ENCODE assay signal across 8 cellular contexts in genomic region chr22:30397656-30398635, GRCh38. TPM values are rescaled to one million over a fixed set of nuclear protein-coding genes. Genes with fewer than 3 reads are reported as not detected.
DNase-seq lines count a peak whose midpoint lies in the region; ATAC-seq, FAIRE-seq and TF ChIP-seq lines count a peak whose summit lies in the region.

No MANE protein-coding gene starts in this region.

- peak overlapping the region; percentile 20 for H3K27ac Mint-ChIP-seq in activated CD8-positive, alpha-beta T cell treated with anti-CD3 and anti-CD28 coated beads, Interleukin-2, amount 10 ng/mL, durations not matched to agents 7 days and 5 days

- ATAC-seq in activated CD8-positive, alpha-beta T cell treated with anti-CD3 and anti-CD28 coated beads, Interleukin-2, amount 10 ng/mL, durations not matched to agents 7 days and 5 days: no peak
- ATAC-seq in HG02973 (IDR thresholded peaks at IDR 0.05; ENCODE audit: unreplicated experiment): no peak

- peak overlapping the region in 1 of 2 donors; percentile 35 for H3K27ac ChIP-seq in right atrium auricular region
- peak overlapping the region in 1 of 2 donors; percentile 73 for H3K27ac ChIP-seq in small intestine (ENCODE audit: low read depth in 1 of 2, low read length in 1 of 2)

- H3K4me3 ChIP-seq in H7 (ENCODE audit: insufficient read depth, low read depth, low read length): peak overlapping the region; percentile 66
- H3K4me3 ChIP-seq in right atrium auricular region: peak overlapping the region; percentile 59
- peak overlapping the region; percentile 51 to 92 for H3K4me3 ChIP-seq in small intestine (ENCODE audit: low read depth in 1 of 2, low read length in 2 of 2)

- H3K4me1 ChIP-seq in right atrium auricular region (peaks cover 0 to 32% of the 10 kb centered on the region in 2 donors), small intestine (ENCODE audit: control insufficient read depth in 2 of 2, insufficient read depth in 1 of 2, low read depth in 1 of 2, low read length in 1 of 2) (peaks cover 3 to 4% of the 10 kb centered on the region in 2 donors)

- H3K36me3 ChIP-seq in H7 (replicated peaks; ENCODE audit: control insufficient read depth, insufficient read depth, low read length): no peaks in the 10 kb centered on the region
- no peaks in the 10 kb centered on the region for H3K36me3 ChIP-seq in right atrium auricular region
- peaks cover 0 to 8% of the 10 kb centered on the region in 2 donors for H3K36me3 ChIP-seq in small intestine (ENCODE audit: control insufficient read depth in 2 of 2, insufficient read depth in 2 of 2, low read length in 2 of 2)

- DNase-seq in H7 (peak; percentile 58), right atrium auricular region (ENCODE audit: low spot score) (no peak), small intestine (no peak), NCI-H748 (lab: John Stamatoyannopoulos, UW; ENCODE audit: unreplicated experiment) (no peak), NCI-H774 (lab: John Stamatoyannopoulos, UW) (no peak)
- DNase-seq in activated CD8-positive, alpha-beta T cell treated with anti-CD3 and anti-CD28 coated beads, Interleukin-2, amount 10 ng/mL, durations not matched to agents 7 days and 5 days: no peak
- no peak for DNase-seq in NK-92 treated with Interleukin-12 subunit alpha and Interleukin-12 subunit beta, amount 100 ng/mL, for 24 hours (lab: John Stamatoyannopoulos, UW)

- CTCF ChIA-PET in activated CD8-positive, alpha-beta T cell treated with anti-CD3 and anti-CD28 coated beads, Interleukin-2, amount 10 ng/mL, durations not matched to agents 7 days and 5 days (lab: Charles Lee): interaction anchor here (1.0 to 17.8 kb wide), 11 partner anchors 7 to 108 kb away, joined by 3 to 346 read pairs (median 4); partner anchors contain the start of genes CASTOR1, MTFP1 and RNF215

- no peaks in the 10 kb centered on the region for H3K27me3 Mint-ChIP-seq in activated CD8-positive, alpha-beta T cell treated with anti-CD3 and anti-CD28 coated beads, Interleukin-2, amount 10 ng/mL, durations not matched to agents 7 days and 5 days (ENCODE audit: low read depth)

- TF ChIP-seq CTCF in right atrium auricular region (IDR thresholded peaks at IDR 0.05): no peak

- 15 to 25% (median 23%) methylated on average over 11 of the region's 11 CpGs for WGBS in small intestine, 3 donors

- H3K9me3 Mint-ChIP-seq in activated CD8-positive, alpha-beta T cell treated with anti-CD3 and anti-CD28 coated beads, Interleukin-2, amount 10 ng/mL, durations not matched to agents 7 days and 5 days (ENCODE audit: insufficient read depth): no peaks in the 10 kb centered on the region

- peaks cover 6% of the 10 kb centered on the region for H3K36me3 Mint-ChIP-seq in activated CD8-positive, alpha-beta T cell treated with anti-CD3 and anti-CD28 coated beads, Interleukin-2, amount 10 ng/mL, durations not matched to agents 7 days and 5 days (ENCODE audit: low read depth)

- no peak for FAIRE-seq in small intestine (lab: Jason Lieb, UNC)

- peak overlapping the region; percentile 90 for H3K4me3 Mint-ChIP-seq in activated CD8-positive, alpha-beta T cell treated with anti-CD3 and anti-CD28 coated beads, Interleukin-2, amount 10 ng/mL, durations not matched to agents 7 days and 5 days

- peaks cover 46% of the 10 kb centered on the region for H3K4me1 Mint-ChIP-seq in activated CD8-positive, alpha-beta T cell treated with anti-CD3 and anti-CD28 coated beads, Interleukin-2, amount 10 ng/mL, durations not matched to agents 7 days and 5 days (ENCODE audit: low read depth)

- H3K9me3 ChIP-seq in right atrium auricular region (no peaks in the 10 kb centered on the region), small intestine (ENCODE audit: control insufficient read depth, low read depth) (no peaks in the 10 kb centered on the region)

- POLR2A ChIA-PET in activated CD8-positive, alpha-beta T cell treated with anti-CD3 and anti-CD28 coated beads, Interleukin-2, amount 10 ng/mL, durations not matched to agents 7 days and 5 days (lab: Charles Lee): interaction anchor here (0.8 to 2.0 kb wide), 3 partner anchors 16 to 41 kb away, joined by 3 to 9 read pairs (median 8); no protein-coding TSS in a partner anchor

- H3K27me3 ChIP-seq in H7 (ENCODE audit: control insufficient read depth, insufficient read depth, low read length) (peaks cover 20% of the 10 kb centered on the region), right atrium auricular region (no peaks in the 10 kb centered on the region), small intestine (ENCODE audit: control insufficient read depth in 2 of 2, insufficient read depth in 2 of 2, low read length in 2 of 2) (no peaks in the 10 kb centered on the region)

RNA-seq across cellular contexts. Expression of gene SEC14L2, which starts 1.1 kb away (rescaled TPM):
- 1.7 and 4.2 TPM in 2 replicates for total RNA-seq in H7 (2014; rRNA removed; shearing (Covaris generic))
- total RNA-seq in activated CD8-positive, alpha-beta T cell treated with anti-CD3 and anti-CD28 coated beads, Interleukin-2, amount 10 ng/mL, durations not matched to agents 7 days and 5 days: 10 to 100 TPM in 1 of 2 experiments, 1 to 10 TPM in 1; 9.7 to 13.1 TPM
- 1 to 10 TPM in 1 of 2 donors, under 1 TPM in 1; 0.89 to 2.8 TPM for total RNA-seq in right atrium auricular region
- polyA plus RNA-seq in small intestine: 10 to 100 TPM; 24.1 to 57.0 (median 49.4) TPM

RNA-seq across cellular contexts. Expression of gene RNF215, which starts 10.7 kb away (rescaled TPM):
- 24.7 and 26.6 TPM in 2 replicates for total RNA-seq in H7 (2014; rRNA removed; shearing (Covaris generic))
- total RNA-seq in activated CD8-positive, alpha-beta T cell treated with anti-CD3 and anti-CD28 coated beads, Interleukin-2, amount 10 ng/mL, durations not matched to agents 7 days and 5 days: 10 to 100 TPM; 12.0 to 14.6 TPM
- 1 to 10 TPM; 5.6 to 7.5 TPM for total RNA-seq in right atrium auricular region
- polyA plus RNA-seq in small intestine: 10 to 100 TPM in 1 of 3 donors, 1 to 10 TPM in 2; 3.8 to 12.1 (median 9.0) TPM

RNA-seq across cellular contexts. Expression of gene MTFP1, which starts 27.6 kb away (rescaled TPM):
- total RNA-seq in H7 (2014; rRNA removed; shearing (Covaris generic)): 96.3 and 117 TPM in 2 replicates
- 10 to 100 TPM; 67.4 to 68.0 TPM for total RNA-seq in activated CD8-positive, alpha-beta T cell treated with anti-CD3 and anti-CD28 coated beads, Interleukin-2, amount 10 ng/mL, durations not matched to agents 7 days and 5 days
- total RNA-seq in right atrium auricular region: 10 to 100 TPM; 18.4 to 38.8 TPM
- polyA plus RNA-seq in small intestine: 10 to 100 TPM; 19.7 to 36.7 (median 22.4) TPM

RNA-seq across cellular contexts. Expression of gene CCDC157, which starts 41.1 kb away (rescaled TPM):
- 4.7 and 6.1 TPM in 2 replicates for total RNA-seq in H7 (2014; rRNA removed; shearing (Covaris generic))
- total RNA-seq in activated CD8-positive, alpha-beta T cell treated with anti-CD3 and anti-CD28 coated beads, Interleukin-2, amount 10 ng/mL, durations not matched to agents 7 days and 5 days: 1 to 10 TPM; 4.3 to 5.0 TPM
- total RNA-seq in right atrium auricular region: under 1 TPM; 0.26 to 0.55 TPM
- polyA plus RNA-seq in small intestine: 1 to 10 TPM; 1.5 to 5.9 (median 2.2) TPM

RNA-seq across cellular contexts. Expression of gene SF3A1, which starts 41.3 kb away (rescaled TPM):
- 70.1 and 97.1 TPM in 2 replicates for total RNA-seq in H7 (2014; rRNA removed; shearing (Covaris generic))
- total RNA-seq in activated CD8-positive, alpha-beta T cell treated with anti-CD3 and anti-CD28 coated beads, Interleukin-2, amount 10 ng/mL, durations not matched to agents 7 days and 5 days: 100 to 1,000 TPM; 211 to 246 TPM
- total RNA-seq in right atrium auricular region: 10 to 100 TPM; 52.3 to 81.1 TPM
- polyA plus RNA-seq in small intestine: 10 to 100 TPM; 17.6 to 28.2 (median 26.2) TPM
